8 cellular contexts compared by ENCODE assay signal in the genomic region with DNA sequence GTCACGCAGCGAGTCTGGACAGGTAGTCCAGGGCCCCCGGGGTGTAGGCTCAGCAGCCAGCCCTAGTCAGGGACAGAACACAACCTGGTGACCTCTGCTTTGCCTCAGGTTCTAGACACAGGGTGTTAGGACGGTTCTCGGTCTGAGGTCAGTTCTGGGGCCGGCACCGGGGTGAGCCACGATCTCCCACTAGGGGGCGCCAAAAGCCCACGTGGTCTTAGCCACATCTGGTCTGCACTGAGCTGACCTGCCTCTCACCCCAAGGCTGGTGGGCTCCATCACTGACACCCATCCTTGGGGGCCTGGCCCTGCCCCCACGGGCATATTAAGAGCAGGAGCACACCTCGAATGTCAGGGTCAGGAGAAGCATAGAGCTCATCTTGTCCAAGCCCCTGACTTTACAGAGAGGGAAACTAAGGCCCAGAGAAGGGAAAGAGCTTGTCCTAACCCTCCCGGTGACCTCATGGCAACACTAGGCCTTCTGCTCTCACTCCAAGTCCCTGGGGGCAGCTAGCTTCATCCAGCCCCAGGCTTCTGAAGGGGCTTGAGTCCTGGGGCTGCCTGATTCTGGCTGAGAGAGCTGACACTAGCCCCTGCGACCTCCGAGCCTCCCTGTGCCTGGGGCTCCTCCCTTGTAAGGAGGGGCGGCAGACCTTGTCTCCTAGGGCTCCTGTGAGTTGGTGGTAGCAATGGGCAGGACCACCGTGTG. TPM values are rescaled to one million over a fixed set of nuclear protein-coding genes. Genes with fewer than 3 reads are reported as not detected.
A peak's percentile ranks its signal among the peaks of the same experiment; 100 is the strongest.
DNase-seq lines count a peak whose midpoint lies in the region; ATAC-seq, FAIRE-seq and TF ChIP-seq lines count a peak whose summit lies in the region.

No MANE protein-coding gene starts in this region.

- in situ Hi-C loops in HepG2 (cut with HindIII; ENCODE audit: extremely low pct_ligation_motif_present, low pct_unique_long_range_greater_than_20kb), result no loop called here

- intact Hi-C loops in HepG2 (cut with micrococcal nuclease; ENCODE audit: unreplicated experiment), result no loop called here

- no peak overlapping the region for H3K27ac ChIP-seq in HepG2 (ENCODE audit: extremely low read length, insufficient read depth, low read length)

- no TSS peak for BruUV-seq in HepG2 (replicated peaks; lab: Mats Ljungman, UMichigan)

- peaks cover 4 to 30% of the 10 kb centered on the region in 2 experiments; a peak in 2 of 5 replicates for H3K27me3 ChIP-seq in HepG2 (ENCODE audit: control insufficient read depth in 1 of 2, insufficient read depth in 2 of 2, low read length in 2 of 2)

- TF ChIP-seq EP300 in HepG2 (IDR thresholded peaks at IDR 0.05; ENCODE audit: low read depth in 2 of 2, low read length in 2 of 2) (no peak), HepG2 (CRISPR knock-in tag; IDR thresholded peaks at IDR 0.05; ENCODE audit: borderline replicate concordance) (no peak)

- no peaks in the 10 kb centered on the region for H4K20me1 ChIP-seq in HepG2 (ENCODE audit: insufficient read depth, low read length)

- no peak overlapping the region for H3K4me3 ChIP-seq in HepG2 (replicated peaks in 1 of 3; ENCODE audit: insufficient read depth in 1 of 3, low read depth in 2 of 3, low read length in 3 of 3)

- H3K4me1 ChIP-seq in HepG2 (ENCODE audit: insufficient read depth, low read length), result peaks cover 38% of the 10 kb centered on the region

- TF ChIP-seq CTCF in GM12801 (IDR thresholded peaks at IDR 0.05; ENCODE audit: extremely low read depth, insufficient read length) (peak; percentile 51), HepG2 (CRISPR knock-in tag; IDR thresholded peaks at IDR 0.05) (peak; percentile 98)

- no peaks in the 10 kb centered on the region for H3K79me2 ChIP-seq in HepG2 (ENCODE audit: insufficient read depth, low read length)

- peak; percentile 75 for ATAC-seq in HG02642 (IDR thresholded peaks at IDR 0.05; ENCODE audit: poor library complexity, unreplicated experiment)
- ATAC-seq in HepG2, result peak; percentile 85

- H2AFZ ChIP-seq in HepG2 (ENCODE audit: low read length), result no peak overlapping the region

- H3K4me2 ChIP-seq in HepG2 (ENCODE audit: low read depth, low read length), result peak overlapping the region; percentile 4; the same call in 1 of the 2 replicates

- 28% methylated on average over 7 of the region's 17 CpGs for WGBS in HepG2 (ENCODE audit: low lambda C conversion rate)

- H3K9ac ChIP-seq in HepG2 (ENCODE audit: insufficient read depth, low read depth, low read length), result no peak overlapping the region

- no peaks in the 10 kb centered on the region for H3K36me3 ChIP-seq in HepG2 (replicated peaks in 1 of 2; ENCODE audit: control insufficient read depth in 1 of 2, insufficient read depth in 2 of 2, low read length in 2 of 2)

- CTCF ChIA-PET in HepG2 (lab: Yijun Ruan, JAX; ENCODE audit: low intra/inter-chr PET ratio, low total read pairs), result interaction anchor here (1.0 to 1.2 kb wide), 2 partner anchors 9 to 335 kb away, joined by 3 to 4 read pairs; a partner anchor contains a TSS

- TF ChIP-seq POLR2A in HepG2 (IDR thresholded peaks at IDR 0.05; ENCODE audit: insufficient read depth in 1 of 2, low read depth in 2 of 2, low read length in 2 of 2), result no peak

- POLR2A ChIA-PET in HepG2 (lab: Yijun Ruan, JAX), result interaction anchor here (1.2 to 1.3 kb wide), 2 partner anchors 21 to 43 kb away, joined by 5 read pairs; a partner anchor contains a TSS

- DNase-seq in NCI-H2029 treated with DMSO at 0.1 percent for 48 hours (lab: John Stamatoyannopoulos, UW) (peak; percentile 1), cerebellar cortex (ENCODE audit: low spot score) (peak; percentile 45), HepG2 (ENCODE audit: low spot score) (peak; percentile 59), NCI-H2107 (lab: John Stamatoyannopoulos, UW) (no peak)
- peak; percentile 71 to 78 for DNase-seq in activated CD4-positive, alpha-beta T cell treated with anti-CD3 and anti-CD28 coated beads for 24 hours (ENCODE audit: low read depth in 2 of 2)
- peak; percentile 53 to 84 (median 74) for DNase-seq in stimulated activated CD4-positive, alpha-beta T cell treated with anti-CD3 and anti-CD28 coated beads, TNF-alpha, amount 100 ng/mL, for 48 hours (ENCODE audit: low read depth in 3 of 3)

- FAIRE-seq in HepG2 (lab: Jason Lieb, UNC), result peak; percentile 73

- peak; percentile 97 for TF ChIP-seq RAD21 in HepG2 (CRISPR knock-in tag; IDR thresholded peaks at IDR 0.05)

- H3K9me3 ChIP-seq in HepG2 (ENCODE audit: low read length), result no peaks in the 10 kb centered on the region

TF ChIP-seq in HepG2, 621 proteins besides CTCF, POLR2A, EP300 and RAD21 (continues in another document):
- TF ChIP-seq MED13 (CRISPR knock-in tag; IDR thresholded peaks at IDR 0.05), result no peak

RNA-seq across cellular contexts. Expression of a gene that starts 9.0 kb away (rescaled TPM):
- not detected in 2 replicates for total RNA-seq in HepG2 (2016; rRNA removed; fragmentation: Illumina TruSeq; extraction: Trizol)
- total RNA-seq in HepG2 (2016; cell fraction: cytosol; rRNA removed; fragmentation: Illumina TruSeq; extraction: Trizol; ENCODE audit: low read depth), result not detected in 2 replicates
- 0.04 TPM in 1 of 2 replicates, not detected in the other for total RNA-seq in HepG2 (2016; cell fraction: insoluble cytoplasmic fraction; rRNA removed; fragmentation: Illumina TruSeq; extraction: Trizol)
- total RNA-seq in HepG2 (2016; cell fraction: membrane; rRNA removed; fragmentation: Illumina TruSeq; extraction: Trizol), result not detected in 2 replicates
- not detected in 2 replicates for total RNA-seq in HepG2 (2016; cell fraction: nucleus; rRNA removed; fragmentation: Illumina TruSeq; extraction: Trizol)
- polyA plus RNA-seq in HepG2 (2011; rRNA removed), result 0.05 and 0.07 TPM in 2 replicates
- 0.03 TPM in 2 replicates for polyA plus RNA-seq in HepG2 (2011; cell fraction: cytosol; rRNA removed)
- polyA plus RNA-seq in HepG2 (2011; cell fraction: nucleus; rRNA removed), result 0.23 and 0.38 TPM in 2 replicates
- 0.08 and 0.11 TPM in 2 replicates for polyA plus RNA-seq in HepG2 (2012)
- polyA plus RNA-seq in HepG2 (2016; cell fraction: cytosol; fragmentation: Illumina TruSeq; extraction: Trizol; ENCODE audit: low read depth), result not detected in 2 replicates
- not detected in 2 replicates for polyA plus RNA-seq in HepG2 (2016; cell fraction: insoluble cytoplasmic fraction; fragmentation: Illumina TruSeq; extraction: Trizol; ENCODE audit: low read depth)
- polyA plus RNA-seq in HepG2 (2016; cell fraction: membrane; fragmentation: Illumina TruSeq; extraction: Trizol; ENCODE audit: low read depth), result not detected in 2 replicates
- polyA plus RNA-seq in HepG2 (2016; cell fraction: nucleus; fragmentation: Illumina TruSeq; extraction: Trizol; ENCODE audit: insufficient read depth, low read depth), result not detected in 2 replicates
- polyA minus RNA-seq in HepG2 (2011; rRNA and poly(A)+ RNA removed; ENCODE audit: low replicate concordance), result 0.09 and 0.24 TPM in 2 replicates
- not detected in 2 replicates for polyA minus RNA-seq in HepG2 (2011; cell fraction: cytosol; rRNA and poly(A)+ RNA removed)
- polyA minus RNA-seq in HepG2 (2011; cell fraction: nucleus; rRNA and poly(A)+ RNA removed), result 0.25 and 0.39 TPM in 2 replicates

RNA-seq across cellular contexts. Expression of a gene that starts 43.6 kb away (rescaled TPM):
- 14.0 and 18.6 TPM in 2 replicates for total RNA-seq in HepG2 (2016; rRNA removed; fragmentation: Illumina TruSeq; extraction: Trizol)
- total RNA-seq in HepG2 (2016; cell fraction: cytosol; rRNA removed; fragmentation: Illumina TruSeq; extraction: Trizol; ENCODE audit: low read depth), result 3.1 and 3.2 TPM in 2 replicates
- 11.3 and 19.1 TPM in 2 replicates for total RNA-seq in HepG2 (2016; cell fraction: insoluble cytoplasmic fraction; rRNA removed; fragmentation: Illumina TruSeq; extraction: Trizol)
- total RNA-seq in HepG2 (2016; cell fraction: membrane; rRNA removed; fragmentation: Illumina TruSeq; extraction: Trizol), result 8.0 and 8.1 TPM in 2 replicates
- 19.9 and 21.9 TPM in 2 replicates for total RNA-seq in HepG2 (2016; cell fraction: nucleus; rRNA removed; fragmentation: Illumina TruSeq; extraction: Trizol)
- 13.7 and 21.2 TPM in 2 replicates for polyA plus RNA-seq in HepG2 (2011; rRNA removed)
- 9.8 and 12.5 TPM in 2 replicates for polyA plus RNA-seq in HepG2 (2011; cell fraction: cytosol; rRNA removed)
- polyA plus RNA-seq in HepG2 (2011; cell fraction: nucleus; rRNA removed), result 62.7 and 63.6 TPM in 2 replicates
- 9.6 and 14.4 TPM in 2 replicates for polyA plus RNA-seq in HepG2 (2012)
- 1.4 and 1.5 TPM in 2 replicates for polyA plus RNA-seq in HepG2 (2016; cell fraction: cytosol; fragmentation: Illumina TruSeq; extraction: Trizol; ENCODE audit: low read depth)
- polyA plus RNA-seq in HepG2 (2016; cell fraction: insoluble cytoplasmic fraction; fragmentation: Illumina TruSeq; extraction: Trizol; ENCODE audit: low read depth), result 10.4 and 12.3 TPM in 2 replicates
- 4.1 and 4.4 TPM in 2 replicates for polyA plus RNA-seq in HepG2 (2016; cell fraction: membrane; fragmentation: Illumina TruSeq; extraction: Trizol; ENCODE audit: low read depth)
- 43.0 and 45.0 TPM in 2 replicates for polyA plus RNA-seq in HepG2 (2016; cell fraction: nucleus; fragmentation: Illumina TruSeq; extraction: Trizol; ENCODE audit: insufficient read depth, low read depth)
- polyA minus RNA-seq in HepG2 (2011; rRNA and poly(A)+ RNA removed; ENCODE audit: low replicate concordance), result 18.2 and 34.3 TPM in 2 replicates
- 14.7 and 14.9 TPM in 2 replicates for polyA minus RNA-seq in HepG2 (2011; cell fraction: cytosol; rRNA and poly(A)+ RNA removed)
- 24.2 and 25.2 TPM in 2 replicates for polyA minus RNA-seq in HepG2 (2011; cell fraction: nucleus; rRNA and poly(A)+ RNA removed)
